Comparison of ENCODE assay signal across 1 cellular context in the genomic region with DNA sequence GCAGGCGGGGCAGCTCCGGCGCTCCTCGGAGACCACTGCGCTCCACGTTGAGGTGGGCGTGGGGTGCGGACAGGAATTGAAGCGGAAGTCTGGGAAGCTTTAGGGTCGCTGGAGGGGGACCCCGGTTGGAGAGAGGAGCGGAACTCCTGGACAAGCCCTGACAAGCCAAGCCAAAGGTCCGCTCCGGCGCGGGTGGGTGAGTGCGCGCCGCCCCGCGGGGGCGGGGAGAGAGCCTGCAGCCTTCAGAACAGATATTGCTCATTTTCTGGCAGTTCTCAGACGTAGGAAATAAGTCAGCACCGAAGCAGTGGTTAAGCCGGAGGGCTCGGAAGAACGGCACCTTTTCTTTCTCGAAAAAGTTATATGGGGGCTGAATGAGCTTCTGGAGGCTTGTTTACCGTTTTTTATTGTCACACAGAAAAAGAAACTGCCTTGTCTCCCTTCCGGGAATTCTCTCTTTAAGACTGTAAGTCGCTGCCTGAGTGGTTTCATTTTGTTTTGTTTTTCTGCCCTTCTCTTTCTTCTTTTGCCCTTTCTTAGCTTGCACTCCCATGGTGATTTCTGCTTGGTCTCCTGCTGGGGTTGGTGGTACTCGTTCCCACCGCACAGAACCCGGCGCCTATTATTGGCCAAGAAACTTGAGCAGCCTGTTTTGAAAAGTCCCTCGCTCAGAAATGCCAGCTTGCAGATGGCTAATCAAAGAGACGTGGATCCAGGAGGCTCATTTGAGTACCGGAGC.
TF ChIP-seq lines count a peak whose summit lies in the region.

No MANE protein-coding gene starts in this region.

TF ChIP-seq in HEK293, 187 proteins besides CTCF, POLR2A, EP300 and RAD21 (continued from another document):
- TF ChIP-seq, protein P1, sequence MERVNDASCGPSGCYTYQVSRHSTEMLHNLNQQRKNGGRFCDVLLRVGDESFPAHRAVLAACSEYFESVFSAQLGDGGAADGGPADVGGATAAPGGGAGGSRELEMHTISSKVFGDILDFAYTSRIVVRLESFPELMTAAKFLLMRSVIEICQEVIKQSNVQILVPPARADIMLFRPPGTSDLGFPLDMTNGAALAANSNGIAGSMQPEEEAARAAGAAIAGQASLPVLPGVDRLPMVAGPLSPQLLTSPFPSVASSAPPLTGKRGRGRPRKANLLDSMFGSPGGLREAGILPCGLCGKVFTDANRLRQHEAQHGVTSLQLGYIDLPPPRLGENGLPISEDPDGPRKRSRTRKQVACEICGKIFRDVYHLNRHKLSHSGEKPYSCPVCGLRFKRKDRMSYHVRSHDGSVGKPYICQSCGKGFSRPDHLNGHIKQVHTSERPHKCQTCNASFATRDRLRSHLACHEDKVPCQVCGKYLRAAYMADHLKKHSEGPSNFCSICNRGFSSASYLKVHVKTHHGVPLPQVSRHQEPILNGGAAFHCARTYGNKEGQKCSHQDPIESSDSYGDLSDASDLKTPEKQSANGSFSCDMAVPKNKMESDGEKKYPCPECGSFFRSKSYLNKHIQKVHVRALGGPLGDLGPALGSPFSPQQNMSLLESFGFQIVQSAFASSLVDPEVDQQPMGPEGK (tag by site-specific recombination; IDR thresholded peaks at IDR 0.05), result peak; percentile 72
- TF ChIP-seq, protein P2, sequence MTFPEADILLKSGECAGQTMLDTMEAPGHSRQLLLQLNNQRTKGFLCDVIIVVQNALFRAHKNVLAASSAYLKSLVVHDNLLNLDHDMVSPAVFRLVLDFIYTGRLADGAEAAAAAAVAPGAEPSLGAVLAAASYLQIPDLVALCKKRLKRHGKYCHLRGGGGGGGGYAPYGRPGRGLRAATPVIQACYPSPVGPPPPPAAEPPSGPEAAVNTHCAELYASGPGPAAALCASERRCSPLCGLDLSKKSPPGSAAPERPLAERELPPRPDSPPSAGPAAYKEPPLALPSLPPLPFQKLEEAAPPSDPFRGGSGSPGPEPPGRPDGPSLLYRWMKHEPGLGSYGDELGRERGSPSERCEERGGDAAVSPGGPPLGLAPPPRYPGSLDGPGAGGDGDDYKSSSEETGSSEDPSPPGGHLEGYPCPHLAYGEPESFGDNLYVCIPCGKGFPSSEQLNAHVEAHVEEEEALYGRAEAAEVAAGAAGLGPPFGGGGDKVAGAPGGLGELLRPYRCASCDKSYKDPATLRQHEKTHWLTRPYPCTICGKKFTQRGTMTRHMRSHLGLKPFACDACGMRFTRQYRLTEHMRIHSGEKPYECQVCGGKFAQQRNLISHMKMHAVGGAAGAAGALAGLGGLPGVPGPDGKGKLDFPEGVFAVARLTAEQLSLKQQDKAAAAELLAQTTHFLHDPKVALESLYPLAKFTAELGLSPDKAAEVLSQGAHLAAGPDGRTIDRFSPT (tag by site-specific recombination; IDR thresholded peaks at IDR 0.05), result no peak
- TF ChIP-seq IKZF3 (tag by site-specific recombination; IDR thresholded peaks at IDR 0.05) (peak; percentile 32; the same call in 1 of the 2 replicates), SP7 (tag by site-specific recombination; IDR thresholded peaks at IDR 0.05) (0 out of 2 replicates have a peak, but pooled peaks have one; percentile 9), ZNF664 (tag by site-specific recombination; IDR thresholded peaks at IDR 0.05) (no peak), OVOL3 (tag by site-specific recombination; IDR thresholded peaks at IDR 0.05) (no peak), ZNF184 (tag by site-specific recombination; IDR thresholded peaks at IDR 0.05) (0 out of 2 replicates have a peak, but pooled peaks have one; percentile 5), EGR2 (tag by site-specific recombination; IDR thresholded peaks at IDR 0.05; ENCODE audit: low read depth) (peak; percentile 82; the same call in 1 of the 2 replicates), ZNF155 (tag by site-specific recombination; IDR thresholded peaks at IDR 0.05) (no peak), ZNF416 (tag by site-specific recombination; IDR thresholded peaks at IDR 0.05) (no peak), BCL11A (tag by site-specific recombination; IDR thresholded peaks at IDR 0.05; ENCODE audit: low read depth) (0 out of 2 replicates have a peak, but pooled peaks have one; percentile 33)
- TF ChIP-seq, protein P3, sequence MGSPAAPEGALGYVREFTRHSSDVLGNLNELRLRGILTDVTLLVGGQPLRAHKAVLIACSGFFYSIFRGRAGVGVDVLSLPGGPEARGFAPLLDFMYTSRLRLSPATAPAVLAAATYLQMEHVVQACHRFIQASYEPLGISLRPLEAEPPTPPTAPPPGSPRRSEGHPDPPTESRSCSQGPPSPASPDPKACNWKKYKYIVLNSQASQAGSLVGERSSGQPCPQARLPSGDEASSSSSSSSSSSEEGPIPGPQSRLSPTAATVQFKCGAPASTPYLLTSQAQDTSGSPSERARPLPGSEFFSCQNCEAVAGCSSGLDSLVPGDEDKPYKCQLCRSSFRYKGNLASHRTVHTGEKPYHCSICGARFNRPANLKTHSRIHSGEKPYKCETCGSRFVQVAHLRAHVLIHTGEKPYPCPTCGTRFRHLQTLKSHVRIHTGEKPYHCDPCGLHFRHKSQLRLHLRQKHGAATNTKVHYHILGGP (tag by site-specific recombination; IDR thresholded peaks at IDR 0.05), result no peak
